16 cellular contexts compared by ENCODE assay signal in genomic region chr2:39839261-39839848, GRCh38.
"Had no signal": no experiment of that assay in that cellular context is flagged by ENCODE, and none has a peak within 500 bp of the region (broad histone marks: within the 10 kb centered on the region; RNA-seq: fewer than 3 reads in every experiment).

No MANE protein-coding gene starts in this region.

- H3K36me3 ChIP-seq: ascending aorta, left lung, neural progenitor cell, pancreas, stomach, thoracic aorta had no signal

- DNase-seq: activated CD4-positive, alpha-beta T cell treated with anti-CD3 and anti-CD28 coated beads for 48 hours; activated naive CD4-positive, alpha-beta T cell treated with Interleukin-2 at 50 U/mL for 16 hours; activated naive CD8-positive, alpha-beta T cell treated with anti-CD3 and anti-CD28 coated beads, Interleukin-2, amount 50 U/mL, for 24 hours; foreskin keratinocyte; retina; stimulated activated CD4-positive, alpha-beta T cell treated with anti-CD3 and anti-CD28 coated beads, Interleukin-4, amount 100 ng/mL, for 24 hours; stomach had no signal

- H3K9me3 ChIP-seq: pancreas had no signal

- H3K27ac ChIP-seq: ascending aorta, foreskin keratinocyte, left lung, neural progenitor cell, pancreas, stomach, thoracic aorta had no signal

- H3K27me3 ChIP-seq: ascending aorta, foreskin keratinocyte, left lung, neural progenitor cell, pancreas, stomach had no signal

- H3K4me2 ChIP-seq: neural progenitor cell had no signal

- H3K9ac ChIP-seq: neural progenitor cell had no signal

- ATAC-seq: activated naive CD8-positive, alpha-beta T cell treated with anti-CD3 and anti-CD28 coated beads, Interleukin-2, amount 50 U/mL, for 24 hours; left lung; pancreas; WTC11 had no signal

- H3K4me1 ChIP-seq: ascending aorta, foreskin keratinocyte, left lung, neural progenitor cell, pancreas, stomach had no signal

- FAIRE-seq: bronchial epithelial cell, keratinocyte, pancreas, urothelium cell line had no signal

- H2AFZ ChIP-seq: neural progenitor cell had no signal

- H3K4me3 ChIP-seq: ascending aorta, left lung, neural progenitor cell, pancreas, stomach, thoracic aorta had no signal
